Comparison of ENCODE assay signal across 8 cellular contexts in the genomic region with DNA sequence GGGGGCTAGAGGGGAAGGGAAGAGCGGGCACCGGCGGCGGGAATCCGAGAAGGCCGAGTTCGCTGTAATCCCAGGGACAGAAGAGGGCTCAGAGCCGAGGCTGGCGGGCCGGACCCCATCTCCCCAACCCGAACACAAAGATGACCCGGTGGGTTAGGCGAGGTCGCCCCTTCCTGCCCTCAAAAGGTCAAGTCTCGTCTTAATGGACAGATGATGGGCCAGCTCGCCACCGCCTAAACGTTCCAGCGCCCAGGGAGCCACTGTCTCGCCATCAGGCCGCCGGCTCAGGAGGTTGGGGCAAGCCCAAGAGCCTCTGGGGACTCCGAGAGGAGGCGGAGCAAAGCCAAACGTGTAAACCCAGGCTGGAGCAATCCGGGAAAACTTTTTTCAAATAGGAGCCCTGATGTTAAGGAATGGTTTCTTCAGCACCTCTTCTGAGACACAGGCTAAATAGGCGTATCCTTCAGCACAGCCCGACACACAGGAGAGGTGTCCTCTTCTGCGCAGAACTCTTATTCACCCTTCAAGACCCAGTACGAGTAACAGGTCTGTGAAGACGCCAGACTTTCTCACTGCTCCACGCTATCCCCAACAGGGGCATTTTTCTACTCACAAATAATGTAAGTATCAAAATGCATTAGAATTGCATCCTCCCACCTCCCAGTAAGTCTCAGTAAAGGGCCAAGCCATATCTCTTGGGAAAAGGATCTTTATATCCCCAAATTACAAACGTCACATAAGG. TPM values are rescaled to one million over a fixed set of nuclear protein-coding genes. Genes with fewer than 3 reads are reported as not detected.
DNase-seq lines count a peak whose midpoint lies in the region; ATAC-seq, FAIRE-seq and TF ChIP-seq lines count a peak whose summit lies in the region.

No MANE protein-coding gene starts in this region.

- DNase-seq in T-cell (no peak), left ventricle myocardium superior (peak; percentile 42), gastrocnemius medialis (no peak), RCC 7860 (ENCODE audit: low spot score) (no peak), caudate nucleus (lab: John Stamatoyannopoulos, UW) (no peak)

- H3K27me3 ChIP-seq in gastrocnemius medialis: peaks cover 61 to 68% (median 65%) of the 10 kb centered on the region in 3 donors

- TF ChIP-seq CTCF in GM12875 (IDR thresholded peaks at IDR 0.05; ENCODE audit: borderline replicate concordance, insufficient read depth, low read depth, low read length) (no peak), gastrocnemius medialis (IDR thresholded peaks at IDR 0.05 in 4 of 5, conservative IDR thresholded peaks at IDR 0.05 in 1 of 5) (no peak)

- H3K4me1 Mint-ChIP-seq in T-cell: peaks cover 35 to 47% (median 39%) of the 10 kb centered on the region in 3 donors

- H3K4me1 ChIP-seq in gastrocnemius medialis: peaks cover 0 to 11% of the 10 kb centered on the region in 2 donors

- H3K4me3 Mint-ChIP-seq in T-cell: peak overlapping the region; percentile 66 to 79 (median 67)

- peaks cover 6% of the 10 kb centered on the region for H3K36me3 Mint-ChIP-seq in T-cell

- peak in 2 of 4 experiments; percentile 14 to 18 for ATAC-seq in T-cell (replicated peaks in 1 of 4)
- peak; percentile 38 for ATAC-seq in left ventricle myocardium superior
- peak in 1 of 2 donors; percentile 39 for ATAC-seq in gastrocnemius medialis
- ATAC-seq in HG02973 (IDR thresholded peaks at IDR 0.05; ENCODE audit: unreplicated experiment): no peak
- ATAC-seq in GM21576 (IDR thresholded peaks at IDR 0.05; ENCODE audit: unreplicated experiment): no peak

- peaks cover 0 to 1% of the 10 kb centered on the region in 2 donors for H3K36me3 ChIP-seq in gastrocnemius medialis

- no peak overlapping the region for H3K27ac Mint-ChIP-seq in T-cell

- intact Hi-C loops in left ventricle myocardium superior (cut with micrococcal nuclease): no loop called here
- intact Hi-C loops in gastrocnemius medialis (cut with DNase I; ENCODE audit: low total_unique reads): loop anchor here (5.0 kb wide), 1 partner anchor 48 kb away; a partner anchor contains a TSS

- H3K9me3 Mint-ChIP-seq in T-cell: no peaks in the 10 kb centered on the region

- TF ChIP-seq POLR2A in gastrocnemius medialis (IDR thresholded peaks at IDR 0.05): no peak

- H3K27me3 Mint-ChIP-seq in T-cell: peaks cover 54 to 58% of the 10 kb centered on the region in 2 donors

- POLR2A ChIA-PET in T-cell (lab: Charles Lee): interaction anchor here in 1 of 2 donors (0.5 kb wide), 1 partner anchor 41 kb away, joined by 5 read pairs; no protein-coding TSS in a partner anchor

- H3K4me3 ChIP-seq in GM12875 (ENCODE audit: low read depth, low read length) (peak overlapping the region; percentile 10), gastrocnemius medialis (peak overlapping the region; percentile 58 to 83 (median 60))

- no peak overlapping the region for H3K27ac ChIP-seq in gastrocnemius medialis
- no peak overlapping the region for H3K27ac ChIP-seq in caudate nucleus (ENCODE audit: low read depth, low read length)

- FAIRE-seq in RCC 7860 (lab: Jason Lieb, UNC): no peak

- no peaks in the 10 kb centered on the region for H3K9me3 ChIP-seq in gastrocnemius medialis

- CTCF ChIA-PET in T-cell (lab: Charles Lee): no interaction called here

- in situ Hi-C loops in gastrocnemius medialis (cut with MboI; ENCODE audit: low sequenced_read_pairs in 4 of 4): no loop called here

RNA-seq across cellular contexts. Expression of a gene that starts 6.3 kb away (rescaled TPM):
- total RNA-seq in T-cell (under 1 TPM in 4 of 5 donors, not detected in 1; 0.07 to 0.13 (median 0.10) TPM), left ventricle myocardium superior (not detected), gastrocnemius medialis (not detected)

RNA-seq across cellular contexts. Expression of a gene that starts 49.3 kb away (rescaled TPM):
- total RNA-seq in T-cell: 10 to 100 TPM in 3 of 5 donors, 1 to 10 TPM in 2; 4.8 to 14.3 (median 12.3) TPM
- total RNA-seq in left ventricle myocardium superior: 9.9 TPM
- total RNA-seq in gastrocnemius medialis: 1 to 10 TPM; 4.8 to 6.7 (median 5.8) TPM
